In genomic region chr22:46112405-46112804, GRCh38 we compare ENCODE assay signal across 18 cellular contexts. TPM values are rescaled to one million over a fixed set of nuclear protein-coding genes. Genes with fewer than 3 reads are reported as not detected.
DNase-seq lines count a peak whose midpoint lies in the region; ATAC-seq, FAIRE-seq and TF ChIP-seq lines count a peak whose summit lies in the region.
"Had no signal": no experiment of that assay in that cellular context is flagged by ENCODE, and none has a peak within 500 bp of the region (broad histone marks: within the 10 kb centered on the region; RNA-seq: fewer than 3 reads in every experiment).

No MANE protein-coding gene starts in this region.

- peaks cover 26% of the 10 kb centered on the region for H3K4me1 ChIP-seq in GM23248 (ENCODE audit: insufficient read depth)
- H3K4me1 ChIP-seq in astrocyte (ENCODE audit: insufficient read depth, low read length), result peaks cover 49% of the 10 kb centered on the region
- H3K4me1 ChIP-seq in mucosa of rectum (ENCODE audit: control insufficient read depth in 2 of 2, insufficient read depth in 2 of 2, low read length in 2 of 2), result peaks cover 28 to 29% of the 10 kb centered on the region in 2 donors

- H3K27ac Mint-ChIP-seq in astrocyte (ENCODE audit: unreplicated experiment), result no peak overlapping the region
- H3K27ac Mint-ChIP-seq: CD4-positive, alpha-beta T cell; effector memory CD8-positive, alpha-beta T cell; T-cell had no signal

- H3K4me2 ChIP-seq in GM23248 (ENCODE audit: unreplicated experiment) (no peak overlapping the region), astrocyte (ENCODE audit: low read length) (no peak overlapping the region)

- no peak overlapping the region for H3K4me3 ChIP-seq in GM23248
- H3K4me3 ChIP-seq in astrocyte (ENCODE audit: insufficient read depth, low read depth, low read length), result no peak overlapping the region
- H3K4me3 ChIP-seq in mucosa of rectum (ENCODE audit: low read length in 2 of 2), result no peak overlapping the region

- TF ChIP-seq CTCF in astrocyte (IDR thresholded peaks at IDR 0.05; ENCODE audit: insufficient read depth, low read depth, low read length), result no peak

- H2AFZ ChIP-seq in GM23248, result no peak overlapping the region
- no peak overlapping the region for H2AFZ ChIP-seq in astrocyte (ENCODE audit: low read depth, low read length)

- no peaks in the 10 kb centered on the region for H4K20me1 ChIP-seq in GM23248 (ENCODE audit: insufficient read depth)
- peaks cover 82% of the 10 kb centered on the region for H4K20me1 ChIP-seq in astrocyte (ENCODE audit: insufficient read depth, low read length)

- DNase-seq in GM23248, result peak; percentile 19
- DNase-seq in astrocyte (ENCODE audit: low read depth), result no peak
- DNase-seq in NCI-H146 (lab: John Stamatoyannopoulos, UW), result no peak
- DNase-seq in NOMO-1 treated with dmso at 0.1 percent for 144 hours (lab: John Stamatoyannopoulos, UW; ENCODE audit: unreplicated experiment), result no peak
- DNase-seq in ACHN, result no peak
- DNase-seq: activated CD4-positive, alpha-beta T cell treated with anti-CD3 and anti-CD28 coated beads for 1 hour; activated T-cell treated with anti-CD3 and anti-CD28 coated beads, Interleukin-2, amount 50 U/mL, for 4 hours; CD4-positive, alpha-beta T cell; effector memory CD8-positive, alpha-beta T cell; IMR-90; NCI-H1105; NCI-H446; stimulated activated CD4-positive, alpha-beta T cell treated with anti-CD3 and anti-CD28 coated beads, Interleukin-15, amount 100 ng/mL, for 24 hours; T-cell had no signal

- H3K36me3 ChIP-seq in GM23248 (ENCODE audit: low read depth), result peaks cover 18% of the 10 kb centered on the region
- H3K36me3 ChIP-seq in astrocyte (ENCODE audit: insufficient read depth, low read length), result no peaks in the 10 kb centered on the region
- H3K36me3 ChIP-seq in mucosa of rectum (ENCODE audit: control insufficient read depth in 2 of 2, insufficient read depth in 2 of 2, low read length in 2 of 2), result peaks cover 19 to 25% of the 10 kb centered on the region in 2 donors

- H3K4me3 Mint-ChIP-seq in astrocyte (ENCODE audit: unreplicated experiment), result no peak overlapping the region
- H3K4me3 Mint-ChIP-seq: activated T-cell treated with anti-CD3 and anti-CD28 coated beads, Interleukin-2, amount 50 U/mL, for 4 hours; CD4-positive, alpha-beta T cell; effector memory CD8-positive, alpha-beta T cell; T-cell had no signal

- no peak for FAIRE-seq in astrocyte (lab: Jason Lieb, UNC)
- FAIRE-seq: GM19239 had no signal

- H3F3A ChIP-seq in GM23248 (ENCODE audit: insufficient read depth), result peaks cover 85% of the 10 kb centered on the region

- H3K27me3 ChIP-seq in GM23248 (replicated peaks; ENCODE audit: insufficient read depth), result no peaks in the 10 kb centered on the region
- no peaks in the 10 kb centered on the region for H3K27me3 ChIP-seq in astrocyte (ENCODE audit: insufficient read depth, low read length)
- H3K27me3 ChIP-seq in mucosa of rectum (ENCODE audit: control insufficient read depth in 2 of 2, insufficient read depth in 2 of 2, low read length in 2 of 2), result no peaks in the 10 kb centered on the region

- H3K9ac ChIP-seq in GM23248 (0 out of 2 replicates have a peak overlapping the region, but pooled peaks have one; percentile 19), astrocyte (ENCODE audit: low read length) (no peak overlapping the region), mucosa of rectum (ENCODE audit: low read depth in 1 of 2, low read length in 2 of 2) (no peak overlapping the region)

- H3K27me3 Mint-ChIP-seq in astrocyte (ENCODE audit: low read depth, unreplicated experiment), result peaks cover 11% of the 10 kb centered on the region
- H3K27me3 Mint-ChIP-seq: CD4-positive, alpha-beta T cell; effector memory CD8-positive, alpha-beta T cell; T-cell had no signal

- H3K9me3 ChIP-seq in GM23248 (ENCODE audit: low read depth) (no peaks in the 10 kb centered on the region), astrocyte (ENCODE audit: insufficient read depth, low read depth, low read length) (no peaks in the 10 kb centered on the region), mucosa of rectum (ENCODE audit: control insufficient read depth in 2 of 2, low read length in 2 of 2) (no peaks in the 10 kb centered on the region)

- peak overlapping the region; percentile 82 for H3K27ac ChIP-seq in GM23248
- peak overlapping the region; percentile 6 for H3K27ac ChIP-seq in astrocyte (ENCODE audit: low read depth, low read length)
- peak overlapping the region; percentile 2 to 5 for H3K27ac ChIP-seq in mucosa of rectum (ENCODE audit: low read depth in 2 of 2, low read length in 2 of 2)
- H3K27ac ChIP-seq in temporal lobe (ENCODE audit: low read depth, low read length), result peak overlapping the region; percentile 57

- peaks cover 49% of the 10 kb centered on the region for H3K79me2 ChIP-seq in GM23248 (ENCODE audit: insufficient read depth)
- H3K79me2 ChIP-seq in astrocyte (ENCODE audit: insufficient read depth, low read length), result peaks cover 18% of the 10 kb centered on the region

- no peaks in the 10 kb centered on the region for H3K9me2 ChIP-seq in GM23248 (ENCODE audit: insufficient read depth)

- in situ Hi-C loops in GM23248 (cut with MboI), result no loop called here
- in situ Hi-C loops in ACHN (cut with HindIII; ENCODE audit: low pct_ligation_motif_present, low pct_unique_long_range_greater_than_20kb, low sequenced_read_pairs), result no loop called here

- ATAC-seq in HG03097 (IDR thresholded peaks at IDR 0.05; ENCODE audit: low FRiP score, unreplicated experiment), result no peak
- ATAC-seq: activated T-cell treated with anti-CD3 and anti-CD28 coated beads, Interleukin-2, amount 50 U/mL, for 4 hours; effector memory CD8-positive, alpha-beta T cell; T-cell had no signal

- H3K9me3 Mint-ChIP-seq in astrocyte (ENCODE audit: unreplicated experiment), result no peaks in the 10 kb centered on the region
- H3K9me3 Mint-ChIP-seq: activated T-cell treated with anti-CD3 and anti-CD28 coated beads, Interleukin-2, amount 50 U/mL, for 4 hours; CD4-positive, alpha-beta T cell; effector memory CD8-positive, alpha-beta T cell; T-cell had no signal

- 72 to 74% methylated on average over 20 of the region's 20 CpGs for WGBS in GM23248 (ENCODE audit: low coverage in 1 of 2, low lambda C conversion rate in 2 of 2, missing lambda C conversion rate in 2 of 2), 2 experiments

- no peaks in the 10 kb centered on the region for H3K36me3 Mint-ChIP-seq in astrocyte (ENCODE audit: low read depth, unreplicated experiment)
- H3K36me3 Mint-ChIP-seq: T-cell had no signal

- H3K4me1 Mint-ChIP-seq in astrocyte (ENCODE audit: low read depth, unreplicated experiment), result no peaks in the 10 kb centered on the region

RNA-seq across cellular contexts. Expression of gene PPARA, which starts 37.9 kb away (rescaled TPM):
- total RNA-seq in GM23248 (2014; rRNA removed; shearing (Covaris generic)), result 10.9 and 14.4 TPM in 2 replicates
- 8.4 and 8.7 TPM in 2 replicates for polyA plus RNA-seq in GM23248 (2016; fragmentation: Nextera tagmentation; extraction: Ambion mirVana)
- total RNA-seq in astrocyte (8.4 and 9.6 TPM in 2 replicates), temporal lobe (4.9 TPM)

Comparison
In these comparisons a context has a peak if more than half of its experiments do, and no peak if none do; other contexts are left out.
1. H3K27ac ChIP-seq: peak in every context shown above with its lines; median percentile 82 in GM23248; 57 in temporal lobe; 6 in astrocyte; 4 in mucosa of rectum.